Comparison of ENCODE assay signal across 8 cellular contexts in the genomic region with DNA sequence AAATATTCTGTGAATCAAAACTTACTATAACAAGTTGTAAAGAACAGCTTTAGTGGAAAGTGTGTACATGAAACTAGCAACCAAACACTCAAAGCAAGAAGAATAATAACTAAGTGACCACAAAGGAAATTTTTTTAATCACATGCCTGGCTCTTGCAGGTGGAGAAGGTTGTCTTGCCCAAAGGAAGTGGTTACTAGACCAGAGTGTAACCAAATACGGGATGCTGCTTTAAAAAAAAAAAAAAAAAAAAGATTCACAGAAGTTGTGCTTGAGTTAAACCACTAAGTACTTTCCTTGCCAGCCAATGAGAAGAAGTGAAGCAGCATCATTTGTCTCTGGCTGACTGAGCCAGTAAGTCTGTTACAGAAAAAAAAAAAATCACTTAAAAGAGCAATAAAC. TPM values are rescaled to one million over a fixed set of nuclear protein-coding genes. Genes with fewer than 3 reads are reported as not detected.
DNase-seq lines count a peak whose midpoint lies in the region; ATAC-seq and TF ChIP-seq lines count a peak whose summit lies in the region.

No MANE protein-coding gene starts in this region.

- peak; percentile 77 for ATAC-seq in HG02981 (IDR thresholded peaks at IDR 0.05; ENCODE audit: unreplicated experiment)
- peak; percentile 93 for ATAC-seq in stimulated activated naive CD8-positive, alpha-beta T cell treated with anti-CD3 and anti-CD28 coated beads, Interleukin-15, Interleukin-2, amounts not matched to agents 100 U/mL and 50 U/mL, for 24 hours
- no peak for ATAC-seq in WTC11
- no peak for ATAC-seq in left ventricle myocardium superior

- no peaks in the 10 kb centered on the region for H3K27me3 Mint-ChIP-seq in activated T-cell treated with anti-CD3 and anti-CD28 coated beads, Interleukin-2, amount 50 U/mL, for 24 hours
- H3K27me3 Mint-ChIP-seq in WTC11 (ENCODE audit: low read depth): no peaks in the 10 kb centered on the region; the same call in 1 of the 2 replicates

- TF ChIP-seq CTCF in colonic mucosa (IDR thresholded peaks at IDR 0.05) (no peak), WTC11 (IDR thresholded peaks at IDR 0.05) (no peak)

- CTCF ChIA-PET in WTC11 (lab: Charles Lee): no interaction called here

- no peaks in the 10 kb centered on the region for H3K9me3 Mint-ChIP-seq in activated T-cell treated with anti-CD3 and anti-CD28 coated beads, Interleukin-2, amount 50 U/mL, for 24 hours
- no peaks in the 10 kb centered on the region for H3K9me3 Mint-ChIP-seq in WTC11

- POLR2A ChIA-PET in WTC11 (lab: Charles Lee): no interaction called here

- DNase-seq in activated T-cell treated with anti-CD3 and anti-CD28 coated beads, Interleukin-2, amount 50 U/mL, for 24 hours: no peak
- no peak for DNase-seq in activated T-cell treated with anti-CD3 and anti-CD28 coated beads, Interleukin-2, amount 50 U/mL, for 1 hour
- DNase-seq in T-helper 22 cell (ENCODE audit: low read depth): peak; percentile 22
- DNase-seq in stimulated activated naive CD8-positive, alpha-beta T cell treated with anti-CD3 and anti-CD28 coated beads, Interleukin-15, Interleukin-2, amounts not matched to agents 100 U/mL and 50 U/mL, for 24 hours: peak; percentile 15
- no peak for DNase-seq in colonic mucosa
- no peak for DNase-seq in WTC11 (ENCODE audit: low spot score)
- DNase-seq in left ventricle myocardium superior: no peak

- H3K4me3 Mint-ChIP-seq in activated T-cell treated with anti-CD3 and anti-CD28 coated beads, Interleukin-2, amount 50 U/mL, for 24 hours: peak overlapping the region; percentile 6
- no peak overlapping the region for H3K4me3 Mint-ChIP-seq in WTC11

- H3K9me3 ChIP-seq in colonic mucosa: no peaks in the 10 kb centered on the region

- H3K9ac ChIP-seq in colonic mucosa (ENCODE audit: low read depth in 2 of 2, low read length in 2 of 2): no peak overlapping the region

- H3K27ac ChIP-seq in colonic mucosa: no peak overlapping the region

- H3K27me3 ChIP-seq in colonic mucosa: no peaks in the 10 kb centered on the region

- intact Hi-C loops in colonic mucosa (cut with DNase I) (no loop called here), left ventricle myocardium superior (cut with micrococcal nuclease) (no loop called here)

- peak overlapping the region; percentile 76 for H3K27ac Mint-ChIP-seq in activated T-cell treated with anti-CD3 and anti-CD28 coated beads, Interleukin-2, amount 50 U/mL, for 24 hours
- no peak overlapping the region for H3K27ac Mint-ChIP-seq in WTC11

- no peaks in the 10 kb centered on the region for H3K4me1 ChIP-seq in colonic mucosa

- H3K4me1 Mint-ChIP-seq in activated T-cell treated with anti-CD3 and anti-CD28 coated beads, Interleukin-2, amount 50 U/mL, for 24 hours (ENCODE audit: low read depth): peaks cover 29% of the 10 kb centered on the region
- no peaks in the 10 kb centered on the region for H3K4me1 Mint-ChIP-seq in WTC11

- H3K36me3 ChIP-seq in colonic mucosa: no peaks in the 10 kb centered on the region

- no peaks in the 10 kb centered on the region for H3K36me3 Mint-ChIP-seq in activated T-cell treated with anti-CD3 and anti-CD28 coated beads, Interleukin-2, amount 50 U/mL, for 24 hours (ENCODE audit: low read depth)
- no peaks in the 10 kb centered on the region for H3K36me3 Mint-ChIP-seq in WTC11

- no peak overlapping the region for H3K4me3 ChIP-seq in colonic mucosa

TF ChIP-seq in WTC11, 78 proteins besides CTCF, POLR2A, EP300 and RAD21 (continues in another document):
- TF ChIP-seq RELA (CRISPR knock-in tag; IDR thresholded peaks at IDR 0.05; ENCODE audit: borderline replicate concordance) (no peak), NFYB (CRISPR knock-in tag; conservative IDR thresholded peaks at IDR 0.05; ENCODE audit: low read depth) (no peak), ZNF416 (CRISPR knock-in tag; IDR thresholded peaks at IDR 0.05) (no peak), SP1 (CRISPR knock-in tag; conservative IDR thresholded peaks at IDR 0.05) (no peak), ZBTB43 (CRISPR knock-in tag; IDR thresholded peaks at IDR 0.05) (no peak), ZNF396 (CRISPR knock-in tag; IDR thresholded peaks at IDR 0.05; ENCODE audit: borderline replicate concordance) (no peak), ZNF263 (CRISPR knock-in tag; IDR thresholded peaks at IDR 0.05; ENCODE audit: low read depth) (no peak), GABPB1 (CRISPR knock-in tag; IDR thresholded peaks at IDR 0.05) (no peak)
- TF ChIP-seq, protein P1, sequence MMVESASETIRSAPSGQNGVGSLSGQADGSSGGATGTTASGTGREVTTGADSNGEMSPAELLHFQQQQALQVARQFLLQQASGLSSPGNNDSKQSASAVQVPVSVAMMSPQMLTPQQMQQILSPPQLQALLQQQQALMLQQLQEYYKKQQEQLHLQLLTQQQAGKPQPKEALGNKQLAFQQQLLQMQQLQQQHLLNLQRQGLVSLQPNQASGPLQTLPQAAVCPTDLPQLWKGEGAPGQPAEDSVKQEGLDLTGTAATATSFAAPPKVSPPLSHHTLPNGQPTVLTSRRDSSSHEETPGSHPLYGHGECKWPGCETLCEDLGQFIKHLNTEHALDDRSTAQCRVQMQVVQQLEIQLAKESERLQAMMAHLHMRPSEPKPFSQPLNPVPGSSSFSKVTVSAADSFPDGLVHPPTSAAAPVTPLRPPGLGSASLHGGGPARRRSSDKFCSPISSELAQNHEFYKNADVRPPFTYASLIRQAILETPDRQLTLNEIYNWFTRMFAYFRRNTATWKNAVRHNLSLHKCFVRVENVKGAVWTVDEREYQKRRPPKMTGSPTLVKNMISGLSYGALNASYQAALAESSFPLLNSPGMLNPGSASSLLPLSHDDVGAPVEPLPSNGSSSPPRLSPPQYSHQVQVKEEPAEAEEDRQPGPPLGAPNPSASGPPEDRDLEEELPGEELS (CRISPR knock-in tag; IDR thresholded peaks at IDR 0.05): no peak
- TF ChIP-seq, protein P2, sequence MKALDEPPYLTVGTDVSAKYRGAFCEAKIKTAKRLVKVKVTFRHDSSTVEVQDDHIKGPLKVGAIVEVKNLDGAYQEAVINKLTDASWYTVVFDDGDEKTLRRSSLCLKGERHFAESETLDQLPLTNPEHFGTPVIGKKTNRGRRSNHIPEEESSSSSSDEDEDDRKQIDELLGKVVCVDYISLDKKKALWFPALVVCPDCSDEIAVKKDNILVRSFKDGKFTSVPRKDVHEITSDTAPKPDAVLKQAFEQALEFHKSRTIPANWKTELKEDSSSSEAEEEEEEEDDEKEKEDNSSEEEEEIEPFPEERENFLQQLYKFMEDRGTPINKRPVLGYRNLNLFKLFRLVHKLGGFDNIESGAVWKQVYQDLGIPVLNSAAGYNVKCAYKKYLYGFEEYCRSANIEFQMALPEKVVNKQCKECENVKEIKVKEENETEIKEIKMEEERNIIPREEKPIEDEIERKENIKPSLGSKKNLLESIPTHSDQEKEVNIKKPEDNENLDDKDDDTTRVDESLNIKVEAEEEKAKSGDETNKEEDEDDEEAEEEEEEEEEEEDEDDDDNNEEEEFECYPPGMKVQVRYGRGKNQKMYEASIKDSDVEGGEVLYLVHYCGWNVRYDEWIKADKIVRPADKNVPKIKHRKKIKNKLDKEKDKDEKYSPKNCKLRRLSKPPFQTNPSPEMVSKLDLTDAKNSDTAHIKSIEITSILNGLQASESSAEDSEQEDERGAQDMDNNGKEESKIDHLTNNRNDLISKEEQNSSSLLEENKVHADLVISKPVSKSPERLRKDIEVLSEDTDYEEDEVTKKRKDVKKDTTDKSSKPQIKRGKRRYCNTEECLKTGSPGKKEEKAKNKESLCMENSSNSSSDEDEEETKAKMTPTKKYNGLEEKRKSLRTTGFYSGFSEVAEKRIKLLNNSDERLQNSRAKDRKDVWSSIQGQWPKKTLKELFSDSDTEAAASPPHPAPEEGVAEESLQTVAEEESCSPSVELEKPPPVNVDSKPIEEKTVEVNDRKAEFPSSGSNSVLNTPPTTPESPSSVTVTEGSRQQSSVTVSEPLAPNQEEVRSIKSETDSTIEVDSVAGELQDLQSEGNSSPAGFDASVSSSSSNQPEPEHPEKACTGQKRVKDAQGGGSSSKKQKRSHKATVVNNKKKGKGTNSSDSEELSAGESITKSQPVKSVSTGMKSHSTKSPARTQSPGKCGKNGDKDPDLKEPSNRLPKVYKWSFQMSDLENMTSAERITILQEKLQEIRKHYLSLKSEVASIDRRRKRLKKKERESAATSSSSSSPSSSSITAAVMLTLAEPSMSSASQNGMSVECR (CRISPR knock-in tag; IDR thresholded peaks at IDR 0.05; ENCODE audit: borderline replicate concordance): no peak

RNA-seq across cellular contexts. Expression of gene HLA-DQB1, which starts 19.1 kb away (rescaled TPM):
- total RNA-seq in colonic mucosa (1 to 10 TPM; 1.8 to 6.5 TPM), WTC11 (2021) (0.83 to 3.8 TPM (median 2.6 TPM) in 3 replicates), left ventricle myocardium superior (4.4 TPM)

RNA-seq across cellular contexts. Expression of gene HLA-DQA1, which starts 48.4 kb away (rescaled TPM):
- 10 to 100 TPM in 1 of 2 donors, 1 to 10 TPM in 1; 8.1 to 13.5 TPM for total RNA-seq in colonic mucosa
- 0.22 to 0.92 TPM (median 0.62 TPM) in 3 replicates for total RNA-seq in WTC11 (2021)
- 4.9 TPM for total RNA-seq in left ventricle myocardium superior

RNA-seq across cellular contexts. Expression of gene HLA-DQA2, which starts 55.6 kb away (rescaled TPM):
- total RNA-seq in colonic mucosa (1 to 10 TPM in 1 of 2 donors, under 1 TPM in 1; 0.67 to 5.7 TPM), WTC11 (2021) (not detected in 3 replicates), left ventricle myocardium superior (2.7 TPM)

Comparison
In these comparisons a context has a peak if more than half of its experiments do, and no peak if none do; other contexts are left out.
1. DNase-seq: peak in T-helper 22 cell (single experiment) and stimulated activated naive CD8-positive, alpha-beta T cell treated with anti-CD3 and anti-CD28 coated beads, Interleukin-15, Interleukin-2, amounts not matched to agents 100 U/mL and 50 U/mL, for 24 hours (single experiment); none in activated T-cell treated with anti-CD3 and anti-CD28 coated beads, Interleukin-2, amount 50 U/mL, for 24 hours (single experiment), activated T-cell treated with anti-CD3 and anti-CD28 coated beads, Interleukin-2, amount 50 U/mL, for 1 hour (single experiment), colonic mucosa (single experiment), WTC11 (single experiment) and left ventricle myocardium superior (single experiment).
2. ATAC-seq: peak in HG02981 (single experiment) and stimulated activated naive CD8-positive, alpha-beta T cell treated with anti-CD3 and anti-CD28 coated beads, Interleukin-15, Interleukin-2, amounts not matched to agents 100 U/mL and 50 U/mL, for 24 hours (single experiment); none in WTC11 (single experiment) and left ventricle myocardium superior (single experiment).